ENCODE assay signal across 15 cellular contexts in genomic region chr6:157867981-157868380, GRCh38.
"Had no signal": no experiment of that assay in that cellular context is flagged by ENCODE, and none has a peak within 500 bp of the region (broad histone marks: within the 10 kb centered on the region; RNA-seq: fewer than 3 reads in every experiment).

No MANE protein-coding gene starts in this region.

- H3K9me3 Mint-ChIP-seq: activated B cell treated with CpG ODN at 0.5 μM for 24 hours; activated CD4-positive, alpha-beta T cell treated with anti-CD3 and anti-CD28 coated beads, Interleukin-2, amount 10 ng/mL, durations not matched to agents 24 days and 14 days; activated naive CD4-positive, alpha-beta T cell treated with anti-CD3 and anti-CD28 coated beads, Interleukin-2, amount 50 U/mL, for 24 hours; activated T-helper 2 cell treated with anti-CD3 and anti-CD28 coated beads, Interferon-gamma antibody, Interleukin-2, Interleukin-4, amounts not matched to agents 10 μg/mL and 5 μg/mL and 100 μg/mL, durations not matched to agents 14 hours and 24 hours and 36 hours; mesothelial cell of epicardium; naive B cell; T-helper 1 cell treated with Interleukin-12 subunit alpha and Interleukin-12 subunit beta and Interleukin-4 antibody, amounts not matched to agents 30 μg/mL and 1 μg/mL, for 36 hours had no signal

- H3K27me3 Mint-ChIP-seq: activated B cell treated with CpG ODN at 0.5 μM for 24 hours; activated naive CD4-positive, alpha-beta T cell treated with anti-CD3 and anti-CD28 coated beads, Interleukin-2, amount 50 U/mL, for 24 hours; naive B cell; stimulated activated naive CD8-positive, alpha-beta T cell treated with anti-CD3 and anti-CD28 coated beads, Interleukin-15, Interleukin-2, amounts not matched to agents 100 ng/mL and 50 ng/mL, for 24 hours had no signal

- H3K27ac ChIP-seq: brain microvascular endothelial cell, thoracic aorta had no signal

- H3K36me3 Mint-ChIP-seq: naive B cell had no signal

- H3K4me3 Mint-ChIP-seq: activated B cell treated with CpG ODN at 0.5 μM for 24 hours; mesothelial cell of epicardium; naive B cell; T-helper 1 cell treated with Interleukin-12 subunit alpha and Interleukin-12 subunit beta and Interleukin-4 antibody, amounts not matched to agents 30 μg/mL and 1 μg/mL, for 36 hours had no signal

- H3K27ac Mint-ChIP-seq: activated B cell treated with CpG ODN at 0.5 μM for 24 hours; activated T-helper 2 cell treated with anti-CD3 and anti-CD28 coated beads, Interferon-gamma antibody, Interleukin-2, Interleukin-4, amounts not matched to agents 10 μg/mL and 5 μg/mL and 100 μg/mL, durations not matched to agents 14 hours and 24 hours and 36 hours; mesothelial cell of epicardium; T-helper 1 cell treated with Interleukin-12 subunit alpha and Interleukin-12 subunit beta and Interleukin-4 antibody, amounts not matched to agents 30 μg/mL and 1 μg/mL, for 36 hours had no signal

- H3K4me3 ChIP-seq: thoracic aorta had no signal

- H3K9me3 ChIP-seq: thoracic aorta had no signal

- DNase-seq: activated B cell treated with CpG ODN at 0.5 μM for 24 hours; activated CD4-positive, alpha-beta T cell treated with anti-CD3 and anti-CD28 coated beads, Interleukin-2, amount 10 ng/mL, durations not matched to agents 24 days and 14 days; activated T-cell treated with anti-CD3 and anti-CD28 coated beads for 4 hours; amygdala; brain microvascular endothelial cell; hippocampal formation; naive B cell; stimulated activated CD4-positive, alpha-beta T cell treated with anti-CD3 and anti-CD28 coated beads, Interleukin-15, amount 100 ng/mL, for 24 hours; stimulated activated CD4-positive, alpha-beta T cell treated with anti-CD3 and anti-CD28 coated beads, Interleukin-4, amount 100 ng/mL, for 24 hours had no signal

- H3K27me3 ChIP-seq: brain microvascular endothelial cell had no signal
